In the genomic region with DNA sequence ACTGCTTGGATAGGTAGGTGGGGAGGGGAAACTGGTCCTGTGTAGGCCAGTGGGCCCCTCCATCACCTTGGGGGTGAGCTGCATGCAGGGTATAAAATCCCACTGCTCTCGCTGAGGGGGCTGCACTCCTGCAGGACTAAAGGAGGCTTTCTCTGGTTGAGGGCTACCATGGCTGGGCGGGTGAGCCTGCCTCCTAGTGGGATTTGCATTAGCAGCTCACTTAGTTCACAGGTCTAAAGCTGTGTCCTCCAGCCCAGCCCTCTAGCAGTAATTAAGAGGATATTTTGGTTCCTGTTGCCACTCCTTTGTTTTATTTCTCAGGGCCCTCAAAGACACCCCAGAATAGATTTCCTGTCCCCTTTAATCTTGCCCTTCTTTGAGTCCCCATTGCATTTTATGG, we compare ENCODE assay signal across 12 cellular contexts. TPM values are rescaled to one million over a fixed set of nuclear protein-coding genes. Genes with fewer than 3 reads are reported as not detected.
A peak's percentile ranks its signal among the peaks of the same experiment; 100 is the strongest.
DNase-seq lines count a peak whose midpoint lies in the region; ATAC-seq and TF ChIP-seq lines count a peak whose summit lies in the region.
"Had no signal": no experiment of that assay in that cellular context is flagged by ENCODE, and none has a peak within 500 bp of the region (broad histone marks: within the 10 kb centered on the region; RNA-seq: fewer than 3 reads in every experiment).

No MANE protein-coding gene starts in this region.

- H3F3A ChIP-seq in Loucy (ENCODE audit: low read depth) = no peaks in the 10 kb centered on the region

- DNase-seq in GM10266 (ENCODE audit: extremely low spot score) = no peak
- no peak for DNase-seq in natural killer cell
- no peak for DNase-seq in activated gamma-delta T cell treated with Interleukin-2 at 50 U/mL for 16 hours
- DNase-seq in progenitor cell of endocrine pancreas (ENCODE audit: low spot score, unreplicated experiment) = no peak
- no peak for DNase-seq in NCI-H226
- no peak for DNase-seq in mucosa of descending colon
- DNase-seq: activated CD4-positive, alpha-beta T cell treated with anti-CD3 and anti-CD28 coated beads, Interleukin-2, amount 50 U/mL, for 4 hours; body of pancreas; GOT3; NCI-H146 had no signal

- H3K4me1 ChIP-seq in Loucy (ENCODE audit: insufficient read depth, low read length, poor library complexity, severe bottlenecking) = peaks cover 22% of the 10 kb centered on the region
- H3K4me1 ChIP-seq in mucosa of descending colon (ENCODE audit: low read depth) = no peaks in the 10 kb centered on the region
- H3K4me1 ChIP-seq: body of pancreas had no signal

- H3K36me3 ChIP-seq in Loucy (ENCODE audit: insufficient read depth, low read length) = no peaks in the 10 kb centered on the region; the same call in 1 of the 2 replicates
- no peaks in the 10 kb centered on the region for H3K36me3 ChIP-seq in mucosa of descending colon (ENCODE audit: low read depth)

- H3K9ac ChIP-seq in Loucy (ENCODE audit: low read depth, low read length, poor library complexity, severe bottlenecking) = peak overlapping the region; percentile 61

- H3K4me3 ChIP-seq in Loucy (ENCODE audit: low read length, poor library complexity, severe bottlenecking) (no peak overlapping the region), mucosa of descending colon (no peak overlapping the region)
- H3K4me3 ChIP-seq: body of pancreas had no signal

- 82 to 94% (median 89%) methylated on average over 2 of the region's 2 CpGs for WGBS in adipose tissue, 3 donors

- peak overlapping the region; percentile 9 for H3K27ac ChIP-seq in adipose tissue (ENCODE audit: low read depth, low read length)

- H3K36me3 Mint-ChIP-seq in natural killer cell (no peaks in the 10 kb centered on the region), progenitor cell of endocrine pancreas (ENCODE audit: insufficient read depth) (peaks cover 1% of the 10 kb centered on the region)

- H3K27me3 ChIP-seq in Loucy (ENCODE audit: insufficient read depth, low read length, poor library complexity, severe bottlenecking) = no peaks in the 10 kb centered on the region
- H3K27me3 ChIP-seq: body of pancreas had no signal

- H3K9me2 ChIP-seq in Loucy (replicated peaks; ENCODE audit: low read depth, low read length) = no peaks in the 10 kb centered on the region

- no peaks in the 10 kb centered on the region for H3K9me3 ChIP-seq in Loucy (ENCODE audit: insufficient read depth, low read depth, low read length)
- H3K9me3 ChIP-seq in mucosa of descending colon = no peaks in the 10 kb centered on the region
- H3K9me3 ChIP-seq: body of pancreas had no signal

- no peaks in the 10 kb centered on the region for H3K79me2 ChIP-seq in Loucy (ENCODE audit: insufficient read depth, low read length)

- peak overlapping the region; percentile 67 for H3K4me3 Mint-ChIP-seq in natural killer cell
- no peak overlapping the region for H3K4me3 Mint-ChIP-seq in progenitor cell of endocrine pancreas (ENCODE audit: low read depth)

- ATAC-seq in natural killer cell (no peak), mucosa of descending colon (no peak)
- ATAC-seq: body of pancreas had no signal

- H4K20me1 ChIP-seq in Loucy (ENCODE audit: insufficient read depth, low read length, poor library complexity, severe bottlenecking) = no peaks in the 10 kb centered on the region

- H3K27me3 Mint-ChIP-seq in natural killer cell (ENCODE audit: low read depth in 2 of 2) = no peaks in the 10 kb centered on the region
- no peaks in the 10 kb centered on the region for H3K27me3 Mint-ChIP-seq in progenitor cell of endocrine pancreas

- intact Hi-C loops in natural killer cell (cut with micrococcal nuclease) (no loop called here), mucosa of descending colon (cut with DNase I, micrococcal nuclease) (no loop called here)

- H3K4me2 ChIP-seq in Loucy (ENCODE audit: low read depth, low read length, poor library complexity, severe bottlenecking) = peak overlapping the region; percentile 75

- H3K27ac Mint-ChIP-seq in natural killer cell = peak overlapping the region; percentile 93 to 94
- H3K27ac Mint-ChIP-seq in progenitor cell of endocrine pancreas = no peak overlapping the region

- peaks cover 21 to 25% of the 10 kb centered on the region in 2 donors for H3K4me1 Mint-ChIP-seq in natural killer cell
- no peaks in the 10 kb centered on the region for H3K4me1 Mint-ChIP-seq in progenitor cell of endocrine pancreas (ENCODE audit: low read depth)

- TF ChIP-seq CTCF in GM10266 (IDR thresholded peaks at IDR 0.05; ENCODE audit: control insufficient read depth, insufficient read depth, low read depth, missing control alignments) = peak; percentile 16
- 0 out of 2 replicates have a peak, but pooled peaks have one; percentile 14 for TF ChIP-seq CTCF in Loucy (conservative IDR thresholded peaks at IDR 0.05; ENCODE audit: low read length)
- TF ChIP-seq CTCF in natural killer cell (IDR thresholded peaks at IDR 0.05) = no peak
- no peak for TF ChIP-seq CTCF in progenitor cell of endocrine pancreas (IDR thresholded peaks at IDR 0.05; ENCODE audit: unreplicated experiment)
- TF ChIP-seq CTCF in mucosa of descending colon (IDR thresholded peaks at IDR 0.05) = no peak

- H3K9me3 Mint-ChIP-seq in natural killer cell = no peaks in the 10 kb centered on the region
- H3K9me3 Mint-ChIP-seq in progenitor cell of endocrine pancreas (ENCODE audit: low read depth) = no peaks in the 10 kb centered on the region

- H2AFZ ChIP-seq in Loucy (ENCODE audit: low read length) = no peak overlapping the region

RNA-seq across cellular contexts. Expression of gene TMEM127, which starts 24.6 kb away (rescaled TPM):
- 10 to 100 TPM; 12.3 to 27.7 (median 18.8) TPM for polyA plus RNA-seq in adipose tissue
- 10 to 100 TPM; 49.8 to 59.3 (median 54.5) TPM for total RNA-seq in natural killer cell
- 34.5 and 37.2 TPM in 2 replicates for total RNA-seq in progenitor cell of endocrine pancreas
- 100 to 1,000 TPM in 1 of 3 donors, 10 to 100 TPM in 2; 82.3 to 136 (median 87.9) TPM for total RNA-seq in mucosa of descending colon

RNA-seq across cellular contexts. Expression of gene CIAO1, which starts 24.8 kb away (rescaled TPM):
- polyA plus RNA-seq in adipose tissue = 10 to 100 TPM; 34.1 to 62.3 (median 35.9) TPM
- 100 to 1,000 TPM in 2 of 3 donors, 10 to 100 TPM in 1; 74.9 to 109 (median 106) TPM for total RNA-seq in natural killer cell
- 77.1 and 79.2 TPM in 2 replicates for total RNA-seq in progenitor cell of endocrine pancreas
- total RNA-seq in mucosa of descending colon = 10 to 100 TPM; 57.5 to 67.1 (median 60.6) TPM

RNA-seq across cellular contexts. Expression of gene STARD7, which starts 32.6 kb away (rescaled TPM):
- polyA plus RNA-seq in adipose tissue = 10 to 100 TPM; 33.3 to 53.4 (median 48.0) TPM
- total RNA-seq in natural killer cell (100 to 1,000 TPM in 1 of 3 donors, 10 to 100 TPM in 2; 62.6 to 106 (median 86.1) TPM), progenitor cell of endocrine pancreas (117 and 118 TPM in 2 replicates), mucosa of descending colon (100 to 1,000 TPM; 118 to 123 (median 122) TPM)

Comparison
In these comparisons a context has a peak if more than half of its experiments do, and no peak if none do; other contexts are left out.
1. CTCF ChIP-seq: peak in GM10266 (single experiment) and Loucy (single experiment); none in natural killer cell (single experiment), progenitor cell of endocrine pancreas (single experiment) and mucosa of descending colon (single experiment).